14 cellular contexts compared by ENCODE assay signal in the genomic region with DNA sequence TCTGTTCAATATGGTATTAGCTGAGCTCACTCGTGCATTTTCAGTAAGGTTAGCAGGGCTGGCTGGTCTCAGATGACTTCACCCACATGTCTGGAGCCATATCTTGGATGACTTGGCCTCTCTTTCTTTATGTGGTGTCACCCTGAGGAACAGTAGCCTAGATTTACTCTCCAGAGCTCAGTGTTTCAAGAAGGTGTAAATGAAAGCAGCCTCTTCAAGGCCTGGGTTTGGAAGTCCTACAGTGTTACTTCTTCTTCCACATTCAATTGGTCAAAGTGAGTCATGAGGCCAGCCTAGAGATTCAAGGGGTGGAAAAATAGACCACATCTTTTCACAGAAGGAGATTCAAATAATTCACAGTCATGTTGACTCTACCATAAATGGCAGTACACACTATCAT. TPM values are rescaled to one million over a fixed set of nuclear protein-coding genes. Genes with fewer than 3 reads are reported as not detected.
DNase-seq lines count a peak whose midpoint lies in the region; ATAC-seq and TF ChIP-seq lines count a peak whose summit lies in the region.
"Had no signal": no experiment of that assay in that cellular context is flagged by ENCODE, and none has a peak within 500 bp of the region (broad histone marks: within the 10 kb centered on the region; RNA-seq: fewer than 3 reads in every experiment).

No MANE protein-coding gene starts in this region.

- H3K36me3 ChIP-seq in HUES48 (ENCODE audit: control insufficient read depth, insufficient read depth, low read length) (no peaks in the 10 kb centered on the region), IMR-90 (ENCODE audit: control insufficient read depth, insufficient read depth, low read length) (peaks cover 23% of the 10 kb centered on the region)
- H3K36me3 ChIP-seq: BE2C, HAP-1 had no signal

- no peaks in the 10 kb centered on the region for H4K20me1 ChIP-seq in IMR-90 (ENCODE audit: insufficient read depth, low read length)

- intact Hi-C loops in IMR-90 (cut with micrococcal nuclease) = no loop called here

- peaks cover 5% of the 10 kb centered on the region for H3K4me1 Mint-ChIP-seq in stimulated activated naive CD8-positive, alpha-beta T cell treated with anti-CD3 and anti-CD28 coated beads, Interleukin-15, amount 100 ng/mL, for 72 hours
- H3K4me1 Mint-ChIP-seq: CD4-positive, CD25-positive, alpha-beta regulatory T cell; CD8-positive, alpha-beta memory T cell had no signal

- no peak overlapping the region for H3K56ac ChIP-seq in IMR-90 (ENCODE audit: extremely low read depth, insufficient read depth, low read length)

- H3K27me3 Mint-ChIP-seq in stimulated activated naive CD8-positive, alpha-beta T cell treated with anti-CD3 and anti-CD28 coated beads, Interleukin-15, amount 100 ng/mL, for 72 hours = peaks cover 11% of the 10 kb centered on the region

- no peak overlapping the region for H2BK5ac ChIP-seq in IMR-90 (ENCODE audit: low read depth, low read length, poor library complexity, severe bottlenecking)

- no TSS peak for BruUV-seq in IMR-90 (replicated peaks; lab: Mats Ljungman, UMichigan)

- peak overlapping the region; percentile 17 for H2AK5ac ChIP-seq in IMR-90 (ENCODE audit: low read depth, low read length)

- H4K5ac ChIP-seq in IMR-90 (ENCODE audit: low read depth, low read length) = no peak overlapping the region

- H3K9me1 ChIP-seq in IMR-90 (ENCODE audit: insufficient read depth, low read length) = peaks cover 2% of the 10 kb centered on the region; the same call in 1 of the 2 replicates

- no peak for TF ChIP-seq POLR2A in IMR-90 (IDR thresholded peaks at IDR 0.05; ENCODE audit: low read depth, low read length)

- TF ChIP-seq CTCF in IMR-90 (conservative IDR thresholded peaks at IDR 0.05; ENCODE audit: low read depth, low read length) = no peak

- H3K79me1 ChIP-seq in IMR-90 (ENCODE audit: low read depth in 1 of 2, low read length in 2 of 2) = no peaks in the 10 kb centered on the region

- CTCF ChIA-PET in IMR-90 (lab: Yijun Ruan, JAX) = interaction anchor here (0.7 kb wide), 1 partner anchor 166 kb away, joined by 3 read pairs; no protein-coding TSS in a partner anchor

- no peak overlapping the region; the same call in 1 of the 2 replicates for H2BK20ac ChIP-seq in IMR-90 (ENCODE audit: low read depth, low read length)

- TF ChIP-seq RAD21 in IMR-90 (IDR thresholded peaks at IDR 0.05; ENCODE audit: low read length) = no peak

- H3K9me3 Mint-ChIP-seq in stimulated activated naive CD8-positive, alpha-beta T cell treated with anti-CD3 and anti-CD28 coated beads, Interleukin-15, amount 100 ng/mL, for 72 hours = no peaks in the 10 kb centered on the region
- H3K9me3 Mint-ChIP-seq: CD8-positive, alpha-beta memory T cell had no signal

- H3K4me3 Mint-ChIP-seq in stimulated activated naive CD8-positive, alpha-beta T cell treated with anti-CD3 and anti-CD28 coated beads, Interleukin-15, amount 100 ng/mL, for 72 hours = no peak overlapping the region
- H3K4me3 Mint-ChIP-seq: CD4-positive, CD25-positive, alpha-beta regulatory T cell; CD8-positive, alpha-beta memory T cell had no signal

- no peak overlapping the region for H2AK9ac ChIP-seq in IMR-90 (replicated peaks; ENCODE audit: low read depth, low read length, poor library complexity)

- no peaks in the 10 kb centered on the region for H3K9me3 ChIP-seq in HUES48 (ENCODE audit: control insufficient read depth, insufficient read depth, low read length)
- H3K9me3 ChIP-seq in IMR-90 (ENCODE audit: control insufficient read depth, insufficient read depth, low read length) = no peaks in the 10 kb centered on the region
- H3K9me3 ChIP-seq: BE2C, HAP-1 had no signal

- peak overlapping the region; percentile 1; the same call in 1 of the 2 replicates for H3K14ac ChIP-seq in IMR-90 (replicated peaks; ENCODE audit: low read depth, low read length)

- no peak overlapping the region for H3K23ac ChIP-seq in IMR-90 (ENCODE audit: low read depth, low read length)

- no peak overlapping the region for H3K27ac Mint-ChIP-seq in stimulated activated naive CD8-positive, alpha-beta T cell treated with anti-CD3 and anti-CD28 coated beads, Interleukin-15, amount 100 ng/mL, for 72 hours
- H3K27ac Mint-ChIP-seq: CD4-positive, CD25-positive, alpha-beta regulatory T cell; CD8-positive, alpha-beta memory T cell had no signal

- H3K18ac ChIP-seq in IMR-90 (ENCODE audit: low read depth, low read length) = peak overlapping the region; percentile 1; the same call in 1 of the 2 replicates

- no peaks in the 10 kb centered on the region for H3K4me1 ChIP-seq in HUES48 (ENCODE audit: control insufficient read depth, insufficient read depth, low read length)
- H3K4me1 ChIP-seq in IMR-90 (ENCODE audit: control insufficient read depth, insufficient read depth, low read length) = peaks cover 3% of the 10 kb centered on the region
- H3K4me1 ChIP-seq: BE2C had no signal

- peak overlapping the region; percentile 70; the same call in 2 of the 3 replicates for H2BK15ac ChIP-seq in IMR-90 (ENCODE audit: low read depth, low read length)

- H2AFZ ChIP-seq in IMR-90 (replicated peaks; ENCODE audit: low read length, poor library complexity) = no peak overlapping the region
- H2AFZ ChIP-seq: GM23248 had no signal

- H3K4me3 ChIP-seq in HUES48 (ENCODE audit: low read depth, low read length) = no peak overlapping the region
- no peak overlapping the region for H3K4me3 ChIP-seq in IMR-90 (ENCODE audit: insufficient read depth, low read depth, low read length)
- H3K4me3 ChIP-seq: GM23248, HAP-1 had no signal

- no peak overlapping the region for H4K91ac ChIP-seq in IMR-90 (ENCODE audit: insufficient read depth, low read depth, low read length)

- POLR2A ChIA-PET in IMR-90 (lab: Charles Lee; ENCODE audit: unreplicated experiment) = no interaction called here

- peak overlapping the region; percentile 27; the same call in 1 of the 2 replicates for H3K4ac ChIP-seq in IMR-90 (ENCODE audit: low read depth, low read length)

- no peak overlapping the region for H3K9ac ChIP-seq in HUES48 (ENCODE audit: low read depth, low read length)
- no peak overlapping the region for H3K9ac ChIP-seq in IMR-90 (ENCODE audit: low read depth, low read length)
- H3K9ac ChIP-seq: GM23248 had no signal

- in situ Hi-C loops in IMR-90 (cut with MboI; ENCODE audit: low sequenced_read_pairs) = no loop called here

- peak overlapping the region; percentile 6; the same call in 1 of the 2 replicates for H2BK120ac ChIP-seq in IMR-90 (ENCODE audit: low read depth, low read length)

- no peak overlapping the region for H3K4me2 ChIP-seq in IMR-90 (ENCODE audit: low read depth, low read length)

- H3K27me3 ChIP-seq in HUES48 (ENCODE audit: control insufficient read depth, insufficient read depth, low read length) (no peaks in the 10 kb centered on the region), IMR-90 (ENCODE audit: control insufficient read depth, insufficient read depth, low read length) (no peaks in the 10 kb centered on the region)

- WGBS in IMR-90 (ENCODE audit: extremely low coverage in 2 of 2, insufficient read length in 1 of 2), 2 experiments = no CpG with 5 or more reads among the region's 1 CpG

- H3K27ac ChIP-seq in HUES48 (ENCODE audit: low read depth, low read length) (peak overlapping the region; percentile 31), IMR-90 (ENCODE audit: insufficient read depth, low read length) (no peak overlapping the region)
- H3K27ac ChIP-seq: GM23248 had no signal

- no peak for ATAC-seq in IMR-90 (ENCODE audit: low read depth)
- ATAC-seq in stimulated activated naive CD8-positive, alpha-beta T cell treated with anti-CD3 and anti-CD28 coated beads, Interleukin-15, amount 100 ng/mL, for 72 hours = peak; percentile 50

- DNase-seq in IMR-90 = no peak
- DNase-seq in kidney tubule cell (ENCODE audit: low spot score) = peak; percentile 36
- DNase-seq in stimulated activated naive CD8-positive, alpha-beta T cell treated with anti-CD3 and anti-CD28 coated beads, Interleukin-15, amount 100 ng/mL, for 72 hours = no peak
- no peak for DNase-seq in NCI-H2196 (lab: John Stamatoyannopoulos, UW; ENCODE audit: unreplicated experiment)
- DNase-seq in foreskin melanocyte = no peak
- DNase-seq: ACHN; BE2C; C1 segment of cervical spinal cord; CD4-positive, CD25-positive, alpha-beta regulatory T cell; CD8-positive, alpha-beta memory T cell; COR-L47; GM23248 had no signal

- no peak overlapping the region for H4K8ac ChIP-seq in IMR-90 (ENCODE audit: low read depth in 2 of 2, low read length in 2 of 2)

- dilution Hi-C loops in IMR-90 (cut with HindIII; ENCODE audit: low sequenced_read_pairs, unreplicated experiment) = no loop called here

TF ChIP-seq in IMR-90, 13 proteins besides CTCF, POLR2A, EP300 and RAD21 (continues in another document):
- TF ChIP-seq, protein P1, sequence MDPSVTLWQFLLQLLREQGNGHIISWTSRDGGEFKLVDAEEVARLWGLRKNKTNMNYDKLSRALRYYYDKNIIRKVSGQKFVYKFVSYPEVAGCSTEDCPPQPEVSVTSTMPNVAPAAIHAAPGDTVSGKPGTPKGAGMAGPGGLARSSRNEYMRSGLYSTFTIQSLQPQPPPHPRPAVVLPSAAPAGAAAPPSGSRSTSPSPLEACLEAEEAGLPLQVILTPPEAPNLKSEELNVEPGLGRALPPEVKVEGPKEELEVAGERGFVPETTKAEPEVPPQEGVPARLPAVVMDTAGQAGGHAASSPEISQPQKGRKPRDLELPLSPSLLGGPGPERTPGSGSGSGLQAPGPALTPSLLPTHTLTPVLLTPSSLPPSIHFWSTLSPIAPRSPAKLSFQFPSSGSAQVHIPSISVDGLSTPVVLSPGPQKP (IDR thresholded peaks at IDR 0.05; ENCODE audit: borderline replicate concordance, low read depth, low read length) = no peak
- TF ChIP-seq, protein P2, sequence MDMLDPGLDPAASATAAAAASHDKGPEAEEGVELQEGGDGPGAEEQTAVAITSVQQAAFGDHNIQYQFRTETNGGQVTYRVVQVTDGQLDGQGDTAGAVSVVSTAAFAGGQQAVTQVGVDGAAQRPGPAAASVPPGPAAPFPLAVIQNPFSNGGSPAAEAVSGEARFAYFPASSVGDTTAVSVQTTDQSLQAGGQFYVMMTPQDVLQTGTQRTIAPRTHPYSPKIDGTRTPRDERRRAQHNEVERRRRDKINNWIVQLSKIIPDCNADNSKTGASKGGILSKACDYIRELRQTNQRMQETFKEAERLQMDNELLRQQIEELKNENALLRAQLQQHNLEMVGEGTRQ (IDR thresholded peaks at IDR 0.05; ENCODE audit: low read depth, low read length) = no peak
- no peak for TF ChIP-seq MAFK (IDR thresholded peaks at IDR 0.05; ENCODE audit: low read depth, low read length)
- no peak for TF ChIP-seq FOS (IDR thresholded peaks at IDR 0.05; ENCODE audit: low read depth, low read length)
- TF ChIP-seq BHLHE40 (IDR thresholded peaks at IDR 0.05; ENCODE audit: low read depth, low read length) = no peak
- no peak for TF ChIP-seq SMC3 (IDR thresholded peaks at IDR 0.05; ENCODE audit: low read depth, low read length)
- no peak for TF ChIP-seq RFX5 (IDR thresholded peaks at IDR 0.05; ENCODE audit: low read depth, low read length)
- no peak for TF ChIP-seq CEBPB (IDR thresholded peaks at IDR 0.05; ENCODE audit: low read depth, low read length)
- no peak for TF ChIP-seq MXI1 (IDR thresholded peaks at IDR 0.05; ENCODE audit: borderline replicate concordance, low read depth, low read length)

RNA-seq across cellular contexts. Expression of a gene that starts 12.2 kb away (rescaled TPM):
- total RNA-seq in IMR-90 (2012; rRNA removed) = 19.7 and 21.1 TPM in 2 replicates
- polyA plus RNA-seq in IMR-90 (2012; rRNA removed) = 5.7 and 10.1 TPM in 2 replicates
- 1.8 and 2.7 TPM in 2 replicates for polyA plus RNA-seq in IMR-90 (2012; cell fraction: cytosol; rRNA removed)
- 0.70 and 8.8 TPM in 2 replicates for polyA plus RNA-seq in IMR-90 (2012; cell fraction: nucleus; rRNA removed; ENCODE audit: low replicate concordance)
- total RNA-seq: CD4-positive, CD25-positive, alpha-beta regulatory T cell had no signal
- polyA plus RNA-seq: CD4-positive, CD25-positive, alpha-beta regulatory T cell had no signal
